1 cellular context compared by ENCODE assay signal in the genomic region with DNA sequence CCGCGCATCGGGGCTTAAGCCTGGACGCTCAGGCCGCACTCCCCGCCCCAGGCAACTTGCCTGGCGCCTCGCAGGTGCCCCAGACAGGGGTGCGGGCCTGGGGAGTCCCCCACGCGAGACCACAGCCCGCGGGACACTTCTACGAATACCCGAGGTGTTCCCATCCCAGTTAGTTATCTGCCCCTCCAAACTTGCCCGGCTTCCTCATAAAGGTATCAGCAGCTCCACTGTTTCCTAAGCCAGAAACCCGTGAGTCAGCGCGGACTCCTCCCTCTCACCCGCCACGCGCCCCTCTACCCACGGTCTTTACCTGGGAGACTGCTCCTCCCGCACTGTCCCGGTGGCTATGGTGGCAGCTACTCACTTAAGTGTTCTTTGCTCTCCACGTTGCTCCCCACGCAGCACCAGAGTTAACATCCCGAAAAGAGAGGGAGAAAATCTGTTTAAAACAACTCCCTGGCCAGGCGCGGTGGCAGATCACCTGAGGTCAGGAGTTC.
TF ChIP-seq lines count a peak whose summit lies in the region.

No MANE protein-coding gene starts in this region.

TF ChIP-seq in H1, 55 proteins besides CTCF, POLR2A, EP300 and RAD21:
- TF ChIP-seq BACH1 (IDR thresholded peaks at IDR 0.05; ENCODE audit: low read length), result peak; percentile 46; the same call in 1 of the 2 replicates
- TF ChIP-seq SIN3A (conservative IDR thresholded peaks at IDR 0.05 in 1 of 2, IDR thresholded peaks at IDR 0.05 in 1 of 2; ENCODE audit: low read depth in 1 of 2, low read length in 2 of 2), result no peak
TF ChIP-seq in H1: peak in this region for 1.
